ENCODE assay signal across 18 cellular contexts in genomic region chr13:105276571-105276970, GRCh38.
"Had no signal": no experiment of that assay in that cellular context is flagged by ENCODE, and none has a peak within 500 bp of the region (broad histone marks: within the 10 kb centered on the region; RNA-seq: fewer than 3 reads in every experiment).

No MANE protein-coding gene starts in this region.

- H3K27ac Mint-ChIP-seq: dendritic cell treated with granulocyte-macrophage colony-stimulating factor and Interleukin-4, amounts not matched to agents 40 ng/mL and 50 ng/mL, for 4 days; effector memory CD8-positive, alpha-beta T cell; immature natural killer cell; naive thymus-derived CD4-positive, alpha-beta T cell; stimulated activated naive B cell treated with anti-CD40 and anti-IgM and Interleukin-4, amounts not matched to agents 10 μg/mL and 1 μg/mL and 100 μg/mL, for 72 hours; stimulated activated naive CD8-positive, alpha-beta T cell treated with anti-CD3 and anti-CD28 coated beads, Interleukin-15, amount 100 ng/mL, for 72 hours had no signal

- H3K27me3 ChIP-seq: esophagus muscularis mucosa, neutrophil, testis, tibial nerve had no signal

- H3K27ac ChIP-seq: epithelial cell of prostate, esophagus muscularis mucosa, neutrophil, skin epidermis, testis, tibial nerve had no signal

- H3K27me3 Mint-ChIP-seq: dendritic cell treated with granulocyte-macrophage colony-stimulating factor and Interleukin-4, amounts not matched to agents 40 ng/mL and 50 ng/mL, for 4 days; effector memory CD8-positive, alpha-beta T cell; stimulated activated naive B cell treated with anti-CD40 and anti-IgM and Interleukin-4, amounts not matched to agents 10 μg/mL and 1 μg/mL and 100 μg/mL, for 72 hours; stimulated activated naive CD8-positive, alpha-beta T cell treated with anti-CD3 and anti-CD28 coated beads, Interleukin-15, amount 100 ng/mL, for 72 hours had no signal

- H3K4me3 Mint-ChIP-seq: dendritic cell treated with granulocyte-macrophage colony-stimulating factor and Interleukin-4, amounts not matched to agents 40 ng/mL and 50 ng/mL, for 4 days; effector memory CD8-positive, alpha-beta T cell; immature natural killer cell; naive thymus-derived CD4-positive, alpha-beta T cell; stimulated activated naive B cell treated with anti-CD40 and anti-IgM and Interleukin-4, amounts not matched to agents 10 μg/mL and 1 μg/mL and 100 μg/mL, for 72 hours; stimulated activated naive CD8-positive, alpha-beta T cell treated with anti-CD3 and anti-CD28 coated beads, Interleukin-15, amount 100 ng/mL, for 72 hours had no signal

- ATAC-seq: effector memory CD8-positive, alpha-beta T cell; left ventricle myocardium superior; naive thymus-derived CD4-positive, alpha-beta T cell; sciatic nerve; stimulated activated naive B cell treated with anti-CD40 and anti-IgM and Interleukin-4, amounts not matched to agents 10 μg/mL and 1 μg/mL and 100 μg/mL, for 72 hours; stimulated activated naive CD8-positive, alpha-beta T cell treated with anti-CD3 and anti-CD28 coated beads, Interleukin-15, amount 100 ng/mL, for 72 hours had no signal

- DNase-seq: effector memory CD8-positive, alpha-beta T cell; immature natural killer cell; left ventricle myocardium superior; mesenchymal stem cell; naive thymus-derived CD4-positive, alpha-beta T cell; posterior cingulate gyrus; stimulated activated CD4-positive, alpha-beta T cell treated with anti-CD3 and anti-CD28 coated beads, Interleukin-2, amount 100 ng/mL, for 24 hours; stimulated activated CD4-positive, alpha-beta T cell treated with anti-CD3 and anti-CD28 coated beads, Interleukin-4, amount 100 ng/mL, for 4 hours; stimulated activated naive B cell treated with anti-CD40 and anti-IgM and Interleukin-4, amounts not matched to agents 10 μg/mL and 1 μg/mL and 100 μg/mL, for 72 hours; stimulated activated naive CD8-positive, alpha-beta T cell treated with anti-CD3 and anti-CD28 coated beads, Interleukin-15, amount 100 ng/mL, for 72 hours; testis had no signal

- H3K4me1 Mint-ChIP-seq: immature natural killer cell; stimulated activated naive B cell treated with anti-CD40 and anti-IgM and Interleukin-4, amounts not matched to agents 10 μg/mL and 1 μg/mL and 100 μg/mL, for 72 hours had no signal

- H3K4me1 ChIP-seq: esophagus muscularis mucosa, testis, tibial nerve had no signal

- H3K36me3 Mint-ChIP-seq: immature natural killer cell; naive thymus-derived CD4-positive, alpha-beta T cell; stimulated activated naive B cell treated with anti-CD40 and anti-IgM and Interleukin-4, amounts not matched to agents 10 μg/mL and 1 μg/mL and 100 μg/mL, for 72 hours had no signal

- H3K9me3 Mint-ChIP-seq: stimulated activated naive CD8-positive, alpha-beta T cell treated with anti-CD3 and anti-CD28 coated beads, Interleukin-15, amount 100 ng/mL, for 72 hours had no signal
